19 cellular contexts compared by ENCODE assay signal in genomic region chr6:20674664-20675063, GRCh38.
"Had no signal": no experiment of that assay in that cellular context is flagged by ENCODE, and none has a peak within 500 bp of the region (broad histone marks: within the 10 kb centered on the region; RNA-seq: fewer than 3 reads in every experiment).

No MANE protein-coding gene starts in this region.

- H3K36me3 ChIP-seq: SJSA1 had no signal

- H3K27ac ChIP-seq: HL-60, SJSA1 had no signal

- FAIRE-seq: RCC 7860 had no signal

- H3K4me3 ChIP-seq: SJSA1 had no signal

- H3K27me3 ChIP-seq: SJSA1 had no signal

- H3K9me3 ChIP-seq: SJSA1 had no signal

- DNase-seq: Kasumi-1, KG1, MM.1S, NCI-H1092 treated with DMSO at 0.1 percent for 48 hours, NCI-H1436, NCI-H187, NCI-H2029, NCI-H2081 treated with DMSO at 0.1 percent for 48 hours, NCI-H2171, NCI-H226, NCI-H446, NCI-H510A, NCI-H524 treated with DMSO at 0.1 percent for 48 hours, Right ventricle myocardium superior, RPMI8226, SIG-M5 had no signal
